ENCODE assay signal across 8 cellular contexts in the genomic region with DNA sequence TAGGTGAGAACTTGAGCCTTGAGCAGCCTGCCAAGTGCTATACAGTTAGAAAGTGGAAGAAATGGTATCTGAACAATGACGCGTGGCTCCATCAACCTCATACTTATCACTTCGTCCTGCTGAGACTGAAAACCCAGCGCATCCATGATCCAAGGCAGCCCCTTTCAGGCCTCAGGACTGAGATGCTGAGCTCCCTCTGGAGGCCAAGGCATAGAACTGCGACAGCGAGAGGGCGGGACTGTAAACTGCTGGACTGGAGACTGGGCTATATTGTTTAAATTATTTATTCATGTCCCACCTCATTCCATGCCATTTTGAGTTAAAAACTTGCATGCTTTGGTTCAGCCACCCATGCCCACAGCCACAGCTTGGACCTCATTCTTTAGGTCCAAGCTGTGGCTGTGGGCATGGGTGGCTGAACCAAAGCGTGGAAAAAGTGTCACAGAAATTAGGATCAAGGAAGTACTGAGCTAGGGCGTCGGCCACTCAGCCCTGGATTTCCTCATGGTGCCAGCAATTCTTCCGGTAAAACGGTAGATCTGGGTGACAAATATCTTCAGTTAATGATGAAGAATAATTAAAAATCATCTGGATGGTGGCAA.
DNase-seq lines count a peak whose midpoint lies in the region; ATAC-seq and TF ChIP-seq lines count a peak whose summit lies in the region.

No MANE protein-coding gene starts in this region.

- H3K4me3 ChIP-seq in epithelial cell of proximal tubule (ENCODE audit: low read depth, low read length) = no peak overlapping the region

- no peaks in the 10 kb centered on the region for H3K27me3 Mint-ChIP-seq in natural killer cell treated with Interleukin-12 subunit alpha and Interleukin-12 subunit beta and Interleukin-15 and Interleukin-18, amount 100 ng/mL, for 72 hours

- ATAC-seq in GM19023 (IDR thresholded peaks at IDR 0.05; ENCODE audit: unreplicated experiment) (peak; percentile 55), HG03159 (IDR thresholded peaks at IDR 0.05; ENCODE audit: unreplicated experiment) (no peak)
- ATAC-seq in natural killer cell treated with Interleukin-12 subunit alpha and Interleukin-12 subunit beta and Interleukin-15 and Interleukin-18, amount 100 ng/mL, for 72 hours = no peak

- no peak overlapping the region for H3K27ac ChIP-seq in C4-2B

- H3K4me1 Mint-ChIP-seq in natural killer cell treated with Interleukin-12 subunit alpha and Interleukin-12 subunit beta and Interleukin-15 and Interleukin-18, amount 100 ng/mL, for 72 hours (ENCODE audit: low read depth in 2 of 2) = peaks cover 0 to 6% of the 10 kb centered on the region in 2 donors

- DNase-seq in NCI-H82 treated with DMSO at 0.1 percent for 48 hours (lab: John Stamatoyannopoulos, UW; ENCODE audit: unreplicated experiment) (peak; percentile 20), epithelial cell of proximal tubule (ENCODE audit: low read depth) (no peak), DMS153 treated with DMSO at 0.1 percent for 48 hours (lab: John Stamatoyannopoulos, UW; ENCODE audit: unreplicated experiment) (no peak), NCI-H774 (lab: John Stamatoyannopoulos, UW) (no peak)
- DNase-seq in natural killer cell treated with Interleukin-12 subunit alpha and Interleukin-12 subunit beta and Interleukin-15 and Interleukin-18, amount 100 ng/mL, for 72 hours (ENCODE audit: low spot score) = peak; percentile 66

- TF ChIP-seq CTCF in C4-2B (conservative IDR thresholded peaks at IDR 0.05) = peak; percentile 92
- peak; percentile 75 for TF ChIP-seq CTCF in epithelial cell of proximal tubule (conservative IDR thresholded peaks at IDR 0.05; ENCODE audit: low read depth, low read length)

- H3K9me3 Mint-ChIP-seq in natural killer cell treated with Interleukin-12 subunit alpha and Interleukin-12 subunit beta and Interleukin-15 and Interleukin-18, amount 100 ng/mL, for 72 hours = no peaks in the 10 kb centered on the region

- H3K27ac Mint-ChIP-seq in natural killer cell treated with Interleukin-12 subunit alpha and Interleukin-12 subunit beta and Interleukin-15 and Interleukin-18, amount 100 ng/mL, for 72 hours = no peak overlapping the region

- H3K36me3 Mint-ChIP-seq in natural killer cell treated with Interleukin-12 subunit alpha and Interleukin-12 subunit beta and Interleukin-15 and Interleukin-18, amount 100 ng/mL, for 72 hours = no peaks in the 10 kb centered on the region

- H3K4me3 Mint-ChIP-seq in natural killer cell treated with Interleukin-12 subunit alpha and Interleukin-12 subunit beta and Interleukin-15 and Interleukin-18, amount 100 ng/mL, for 72 hours = no peak overlapping the region

Comparison
In these comparisons a context has a peak if more than half of its experiments do, and no peak if none do; other contexts are left out.
1. DNase-seq: peak in NCI-H82 treated with DMSO at 0.1 percent for 48 hours (single experiment) and natural killer cell treated with Interleukin-12 subunit alpha and Interleukin-12 subunit beta and Interleukin-15 and Interleukin-18, amount 100 ng/mL, for 72 hours (single experiment); none in epithelial cell of proximal tubule (single experiment), DMS153 treated with DMSO at 0.1 percent for 48 hours (single experiment) and NCI-H774 (single experiment).